In the genomic region with DNA sequence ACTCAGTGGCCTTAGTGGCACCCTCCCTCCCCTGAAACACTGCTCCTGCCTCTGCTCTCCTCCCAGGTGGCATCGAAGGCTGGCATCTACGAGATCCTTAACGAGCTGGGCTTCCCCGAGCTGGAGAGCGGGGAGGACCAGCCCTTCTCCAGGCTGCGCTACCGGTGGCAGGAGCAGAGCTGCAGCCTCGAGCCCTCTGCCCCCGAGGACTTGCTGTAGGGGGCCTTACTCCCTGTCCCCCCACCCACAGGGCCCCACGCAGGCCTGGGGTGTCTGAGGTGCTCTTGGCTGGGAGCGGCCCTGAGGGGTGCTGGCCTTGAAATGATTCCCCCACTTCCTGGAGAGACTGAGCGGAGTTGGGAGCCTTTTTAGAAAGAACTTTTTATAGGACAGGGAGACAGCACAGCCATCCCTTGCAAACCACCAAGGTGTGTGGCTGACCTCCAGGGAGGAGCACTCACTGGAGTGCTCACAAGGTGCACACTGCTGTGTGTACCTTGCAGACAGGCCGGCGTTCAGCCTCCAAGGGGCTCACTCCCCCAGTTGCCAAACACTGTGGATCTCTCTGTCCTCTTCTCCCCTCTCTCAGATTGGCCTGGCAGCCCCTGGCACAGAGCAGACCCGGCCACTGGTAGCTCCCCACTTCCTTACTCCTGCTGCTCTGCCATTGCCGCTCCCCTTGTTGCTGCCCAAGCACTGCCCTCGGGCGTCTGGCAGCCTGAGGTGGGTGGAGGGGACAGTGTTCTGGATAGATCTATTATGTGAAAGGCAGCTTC, we compare ENCODE assay signal across 17 cellular contexts. TPM values are rescaled to one million over a fixed set of nuclear protein-coding genes. Genes with fewer than 3 reads are reported as not detected.
DNase-seq lines count a peak whose midpoint lies in the region; ATAC-seq, FAIRE-seq and TF ChIP-seq lines count a peak whose summit lies in the region.
"Had no signal": no experiment of that assay in that cellular context is flagged by ENCODE, and none has a peak within 500 bp of the region (broad histone marks: within the 10 kb centered on the region; RNA-seq: fewer than 3 reads in every experiment).

No MANE protein-coding gene starts in this region.

- POLR2A ChIA-PET in activated CD8-positive, alpha-beta T cell treated with anti-CD3 and anti-CD28 coated beads, Interleukin-2, amount 10 ng/mL, durations not matched to agents 7 days and 5 days (lab: Charles Lee) = no interaction called here
- POLR2A ChIA-PET in activated CD8-positive, alpha-beta T cell treated with anti-CD3 and anti-CD28 coated beads for 36 hours (lab: Charles Lee) = interaction anchor here (2.4 kb wide), 1 partner anchor 10 kb away, joined by 7 read pairs; no protein-coding TSS in a partner anchor
- POLR2A ChIA-PET in HepG2 (lab: Yijun Ruan, JAX) = no interaction called here

- peak overlapping the region; percentile 93 for H3K27ac ChIP-seq in OCI-LY1 (ENCODE audit: low read depth, low read length, poor library complexity, severe bottlenecking)
- H3K27ac ChIP-seq in HepG2 (ENCODE audit: extremely low read length, insufficient read depth, low read length) = no peak overlapping the region
- H3K27ac ChIP-seq in sigmoid colon = no peak overlapping the region

- H3K27ac Mint-ChIP-seq in activated CD8-positive, alpha-beta T cell treated with anti-CD3 and anti-CD28 coated beads, Interleukin-2, amount 10 ng/mL, durations not matched to agents 7 days and 5 days = peak overlapping the region; percentile 57
- H3K27ac Mint-ChIP-seq in activated CD8-positive, alpha-beta T cell treated with anti-CD3 and anti-CD28 coated beads for 36 hours = no peak overlapping the region

- H3K9me2 ChIP-seq in OCI-LY1 (ENCODE audit: low read depth, low read length) = no peaks in the 10 kb centered on the region

- H3K79me2 ChIP-seq in OCI-LY1 (ENCODE audit: insufficient read depth, low read length) (no peaks in the 10 kb centered on the region), HepG2 (ENCODE audit: insufficient read depth, low read length) (no peaks in the 10 kb centered on the region)

- no peak overlapping the region for H3K4me3 ChIP-seq in OCI-LY1 (ENCODE audit: low read depth, low read length, poor library complexity, severe bottlenecking)
- H3K4me3 ChIP-seq in HepG2 (replicated peaks in 1 of 3; ENCODE audit: insufficient read depth in 1 of 3, low read depth in 2 of 3, low read length in 3 of 3) = no peak overlapping the region
- no peak overlapping the region for H3K4me3 ChIP-seq in sigmoid colon

- H3K9ac ChIP-seq in OCI-LY1 (ENCODE audit: low read length) (no peak overlapping the region), HepG2 (ENCODE audit: insufficient read depth, low read depth, low read length) (no peak overlapping the region)

- no peaks in the 10 kb centered on the region for H4K20me1 ChIP-seq in OCI-LY1 (ENCODE audit: insufficient read depth, low read length)
- H4K20me1 ChIP-seq in HepG2 (ENCODE audit: insufficient read depth, low read length) = no peaks in the 10 kb centered on the region

- no TSS peak for BruUV-seq in HepG2 (replicated peaks; lab: Mats Ljungman, UMichigan)

- no peaks in the 10 kb centered on the region for H3K9me3 Mint-ChIP-seq in activated CD8-positive, alpha-beta T cell treated with anti-CD3 and anti-CD28 coated beads, Interleukin-2, amount 10 ng/mL, durations not matched to agents 7 days and 5 days (ENCODE audit: insufficient read depth)
- no peaks in the 10 kb centered on the region for H3K9me3 Mint-ChIP-seq in activated CD8-positive, alpha-beta T cell treated with anti-CD3 and anti-CD28 coated beads for 36 hours
- H3K9me3 Mint-ChIP-seq: H9 had no signal

- ATAC-seq in activated CD8-positive, alpha-beta T cell treated with anti-CD3 and anti-CD28 coated beads, Interleukin-2, amount 10 ng/mL, durations not matched to agents 7 days and 5 days = no peak
- no peak for ATAC-seq in activated CD8-positive, alpha-beta T cell treated with anti-CD3 and anti-CD28 coated beads for 36 hours
- no peak for ATAC-seq in HepG2
- no peak for ATAC-seq in HG03108 (IDR thresholded peaks at IDR 0.05; ENCODE audit: unreplicated experiment)
- ATAC-seq in GM18505 (IDR thresholded peaks at IDR 0.05; ENCODE audit: unreplicated experiment) = no peak
- ATAC-seq: PC-3 had no signal

- H3K9me3 ChIP-seq in OCI-LY1 (ENCODE audit: low read length) (no peaks in the 10 kb centered on the region), HepG2 (ENCODE audit: low read length) (no peaks in the 10 kb centered on the region), sigmoid colon (no peaks in the 10 kb centered on the region)

- H3K4me1 Mint-ChIP-seq in activated CD8-positive, alpha-beta T cell treated with anti-CD3 and anti-CD28 coated beads, Interleukin-2, amount 10 ng/mL, durations not matched to agents 7 days and 5 days (ENCODE audit: low read depth) = peaks cover 66% of the 10 kb centered on the region
- peaks cover 19% of the 10 kb centered on the region for H3K4me1 Mint-ChIP-seq in activated CD8-positive, alpha-beta T cell treated with anti-CD3 and anti-CD28 coated beads for 36 hours (ENCODE audit: low read depth)

- CTCF ChIA-PET in activated CD8-positive, alpha-beta T cell treated with anti-CD3 and anti-CD28 coated beads, Interleukin-2, amount 10 ng/mL, durations not matched to agents 7 days and 5 days (lab: Charles Lee) = interaction anchor here (1.1 to 2.4 kb wide), 2 partner anchors 8 to 193 kb away, joined by 3 to 8 read pairs; no protein-coding TSS in a partner anchor
- CTCF ChIA-PET in activated CD8-positive, alpha-beta T cell treated with anti-CD3 and anti-CD28 coated beads for 36 hours (lab: Charles Lee) = interaction anchor here (1.0 to 1.6 kb wide), 3 partner anchors 8 to 192 kb away, joined by 3 to 6 read pairs (median 3); no protein-coding TSS in a partner anchor
- CTCF ChIA-PET in HepG2 (lab: Yijun Ruan, JAX; ENCODE audit: low intra/inter-chr PET ratio, low total read pairs) = no interaction called here

- H3K27me3 ChIP-seq in OCI-LY1 (ENCODE audit: insufficient read depth, low read length) (no peaks in the 10 kb centered on the region), HepG2 (ENCODE audit: control insufficient read depth in 1 of 2, insufficient read depth in 2 of 2, low read length in 2 of 2) (peaks cover 0 to 6% of the 10 kb centered on the region in 2 experiments; a peak in 3 of 5 replicates), sigmoid colon (no peaks in the 10 kb centered on the region)

- no peak for TF ChIP-seq RAD21 in HepG2 (CRISPR knock-in tag; IDR thresholded peaks at IDR 0.05)

- in situ Hi-C loops in HepG2 (cut with HindIII; ENCODE audit: extremely low pct_ligation_motif_present, low pct_unique_long_range_greater_than_20kb) = no loop called here

- H2AFZ ChIP-seq in OCI-LY1 (ENCODE audit: low read length) = no peak overlapping the region
- H2AFZ ChIP-seq in HepG2 (ENCODE audit: low read length) = no peak overlapping the region

- intact Hi-C loops in activated CD8-positive, alpha-beta T cell treated with anti-CD3 and anti-CD28 coated beads for 36 hours (cut with micrococcal nuclease) = no loop called here
- intact Hi-C loops in HepG2 (cut with micrococcal nuclease; ENCODE audit: unreplicated experiment) (no loop called here), sigmoid colon (cut with DNase I) (no loop called here)

- whole genome bisulfite sequencing in HepG2 (ENCODE audit: low lambda C conversion rate) = 23% methylated on average over 6 of the region's 18 CpGs
- WGBS in sigmoid colon, 2 donors = 82 to 89% methylated on average over 18 of the region's 18 CpGs

- FAIRE-seq in HepG2 (lab: Jason Lieb, UNC) = no peak

- no peak for TF ChIP-seq EP300 in HepG2 (IDR thresholded peaks at IDR 0.05; ENCODE audit: low read depth in 2 of 2, low read length in 2 of 2)
- TF ChIP-seq EP300 in HepG2 (CRISPR knock-in tag; IDR thresholded peaks at IDR 0.05; ENCODE audit: borderline replicate concordance) = no peak
- no peak for TF ChIP-seq EP300 in sigmoid colon (IDR thresholded peaks at IDR 0.05)

- DNase-seq in activated CD8-positive, alpha-beta T cell treated with anti-CD3 and anti-CD28 coated beads, Interleukin-2, amount 10 ng/mL, durations not matched to agents 7 days and 5 days = no peak
- no peak for DNase-seq in activated CD8-positive, alpha-beta T cell treated with anti-CD3 and anti-CD28 coated beads for 36 hours
- DNase-seq in HepG2 (ENCODE audit: low spot score) (no peak), sigmoid colon (peak; percentile 57), activated T-cell treated with anti-CD3 and anti-CD28 coated beads for 4 hours (no peak)
- DNase-seq: H9, KG1, NCI-H1092, NCI-H2107, NCI-H226, NCI-H526 treated with DMSO at 0.1 percent for 48 hours, PC-3 had no signal

- H3K36me3 Mint-ChIP-seq in activated CD8-positive, alpha-beta T cell treated with anti-CD3 and anti-CD28 coated beads, Interleukin-2, amount 10 ng/mL, durations not matched to agents 7 days and 5 days (ENCODE audit: low read depth) = no peaks in the 10 kb centered on the region
- H3K36me3 Mint-ChIP-seq in activated CD8-positive, alpha-beta T cell treated with anti-CD3 and anti-CD28 coated beads for 36 hours (ENCODE audit: low read depth) = no peaks in the 10 kb centered on the region

- H3K4me3 Mint-ChIP-seq in activated CD8-positive, alpha-beta T cell treated with anti-CD3 and anti-CD28 coated beads, Interleukin-2, amount 10 ng/mL, durations not matched to agents 7 days and 5 days = no peak overlapping the region
- no peak overlapping the region for H3K4me3 Mint-ChIP-seq in activated CD8-positive, alpha-beta T cell treated with anti-CD3 and anti-CD28 coated beads for 36 hours
- H3K4me3 Mint-ChIP-seq: H9 had no signal

- H3F3A ChIP-seq in OCI-LY1 (ENCODE audit: insufficient read depth, low read length) = no peaks in the 10 kb centered on the region

- no peaks in the 10 kb centered on the region for H3K27me3 Mint-ChIP-seq in activated CD8-positive, alpha-beta T cell treated with anti-CD3 and anti-CD28 coated beads, Interleukin-2, amount 10 ng/mL, durations not matched to agents 7 days and 5 days (ENCODE audit: low read depth)
- H3K27me3 Mint-ChIP-seq in activated CD8-positive, alpha-beta T cell treated with anti-CD3 and anti-CD28 coated beads for 36 hours = no peaks in the 10 kb centered on the region

- H3K36me3 ChIP-seq in OCI-LY1 (ENCODE audit: insufficient read depth, low read length) (peaks cover 70% of the 10 kb centered on the region; the same call in 1 of the 2 replicates), HepG2 (replicated peaks in 1 of 2; ENCODE audit: control insufficient read depth in 1 of 2, insufficient read depth in 2 of 2, low read length in 2 of 2) (no peaks in the 10 kb centered on the region), sigmoid colon (peaks cover 0 to 56% (median 0%) of the 10 kb centered on the region in 4 donors)

- H3K4me2 ChIP-seq in OCI-LY1 (ENCODE audit: low read length) (no peak overlapping the region), HepG2 (ENCODE audit: low read depth, low read length) (no peak overlapping the region)

- TF ChIP-seq CTCF in activated CD8-positive, alpha-beta T cell treated with anti-CD3 and anti-CD28 coated beads for 36 hours (IDR thresholded peaks at IDR 0.05) = no peak
- TF ChIP-seq CTCF in OCI-LY1 (IDR thresholded peaks at IDR 0.05; ENCODE audit: low read length) (no peak), HepG2 (CRISPR knock-in tag; IDR thresholded peaks at IDR 0.05) (no peak), sigmoid colon (IDR thresholded peaks at IDR 0.05) (no peak)

- TF ChIP-seq POLR2A in HepG2 (IDR thresholded peaks at IDR 0.05; ENCODE audit: insufficient read depth in 1 of 2, low read depth in 2 of 2, low read length in 2 of 2) = no peak
- TF ChIP-seq POLR2A in sigmoid colon (IDR thresholded peaks at IDR 0.05) = no peak
- no peak for TF ChIP-seq POLR2A in GM18505 (IDR thresholded peaks at IDR 0.05; ENCODE audit: borderline replicate concordance, extremely low read depth, insufficient read depth, insufficient read length)

- H3K4me1 ChIP-seq in OCI-LY1 (ENCODE audit: insufficient read depth, low read length, severe bottlenecking) (peaks cover 27% of the 10 kb centered on the region), HepG2 (ENCODE audit: insufficient read depth, low read length) (no peaks in the 10 kb centered on the region), sigmoid colon (no peaks in the 10 kb centered on the region)

RNA-seq across cellular contexts. Expression of gene PRF1, which starts 35.8 kb away (rescaled TPM):
- 100 to 1,000 TPM; 265 to 272 TPM for total RNA-seq in activated CD8-positive, alpha-beta T cell treated with anti-CD3 and anti-CD28 coated beads, Interleukin-2, amount 10 ng/mL, durations not matched to agents 7 days and 5 days
- total RNA-seq in activated CD8-positive, alpha-beta T cell treated with anti-CD3 and anti-CD28 coated beads for 36 hours = 100 to 1,000 TPM; 107 to 113 TPM
- total RNA-seq in HepG2 (2016; rRNA removed; fragmentation: Illumina TruSeq; extraction: Trizol) (0.32 and 1.00 TPM in 2 replicates), sigmoid colon (1 to 10 TPM in 2 of 4 donors, under 1 TPM in 2; 0.16 to 2.8 (median 1.0) TPM)
- total RNA-seq in HepG2 (2016; cell fraction: cytosol; rRNA removed; fragmentation: Illumina TruSeq; extraction: Trizol; ENCODE audit: low read depth) = not detected in 2 replicates
- total RNA-seq in HepG2 (2016; cell fraction: insoluble cytoplasmic fraction; rRNA removed; fragmentation: Illumina TruSeq; extraction: Trizol) = 0.18 and 1.2 TPM in 2 replicates
- 0.06 and 0.17 TPM in 2 replicates for total RNA-seq in HepG2 (2016; cell fraction: membrane; rRNA removed; fragmentation: Illumina TruSeq; extraction: Trizol)
- 0.69 and 1.4 TPM in 2 replicates for total RNA-seq in HepG2 (2016; cell fraction: nucleus; rRNA removed; fragmentation: Illumina TruSeq; extraction: Trizol)
- polyA plus RNA-seq in HepG2 (2011; rRNA removed) (1.4 and 1.7 TPM in 2 replicates), sigmoid colon (1 to 10 TPM in 2 of 3 donors, not detected in 1; 1.6 to 5.0 TPM)
- 1.0 and 1.1 TPM in 2 replicates for polyA plus RNA-seq in HepG2 (2011; cell fraction: cytosol; rRNA removed)
- polyA plus RNA-seq in HepG2 (2011; cell fraction: nucleus; rRNA removed) = 0.39 and 0.62 TPM in 2 replicates
- polyA plus RNA-seq in HepG2 (2012) = 0.08 and 1.0 TPM in 2 replicates
- not detected in 2 replicates for polyA plus RNA-seq in HepG2 (2016; cell fraction: cytosol; fragmentation: Illumina TruSeq; extraction: Trizol; ENCODE audit: low read depth)
- 0.21 and 0.38 TPM in 2 replicates for polyA plus RNA-seq in HepG2 (2016; cell fraction: insoluble cytoplasmic fraction; fragmentation: Illumina TruSeq; extraction: Trizol; ENCODE audit: low read depth)
- 0.17 and 0.45 TPM in 2 replicates for polyA plus RNA-seq in HepG2 (2016; cell fraction: membrane; fragmentation: Illumina TruSeq; extraction: Trizol; ENCODE audit: low read depth)
- 2.3 and 3.3 TPM in 2 replicates for polyA plus RNA-seq in HepG2 (2016; cell fraction: nucleus; fragmentation: Illumina TruSeq; extraction: Trizol; ENCODE audit: insufficient read depth, low read depth)
- 1.6 TPM in 1 of 2 replicates, not detected in the other for polyA minus RNA-seq in HepG2 (2011; rRNA and poly(A)+ RNA removed; ENCODE audit: low replicate concordance)
- polyA minus RNA-seq in HepG2 (2011; cell fraction: cytosol; rRNA and poly(A)+ RNA removed) = 0.99 and 1.1 TPM in 2 replicates
- polyA minus RNA-seq in HepG2 (2011; cell fraction: nucleus; rRNA and poly(A)+ RNA removed) = 0.37 TPM in 1 of 2 replicates, not detected in the other
- total RNA-seq: A172, H9, M059J, PC-3 had no signal

Comparison
In these comparisons a context has a peak if more than half of its experiments do, and no peak if none do; other contexts are left out.
1. RNA of gene PRF1, which starts 35.8 kb away (total RNA-seq): 265 to 272 TPM in activated CD8-positive, alpha-beta T cell treated with anti-CD3 and anti-CD28 coated beads, Interleukin-2, amount 10 ng/mL, durations not matched to agents 7 days and 5 days and 107 to 113 TPM in activated CD8-positive, alpha-beta T cell treated with anti-CD3 and anti-CD28 coated beads for 36 hours; 0.16 to 2.8 TPM in sigmoid colon and 0.06 to 1.4 TPM in HepG2; every median in the first group is over 10 times any median in the second.